ENCODE assay signal across 1 cellular context in genomic region chr6:147251072-147251471, GRCh38.
TF ChIP-seq lines count a peak whose summit lies in the region.

No MANE protein-coding gene starts in this region.

TF ChIP-seq in K562, 482 proteins besides CTCF, POLR2A, EP300 and RAD21:
- TF ChIP-seq ZBTB11 (CRISPR knock-in tag; IDR thresholded peaks at IDR 0.05) (no peak), E2F6 (IDR thresholded peaks at IDR 0.05; ENCODE audit: borderline replicate concordance in 1 of 2, extremely low read depth in 1 of 2, insufficient read depth in 1 of 2, insufficient read length in 1 of 2, low read depth in 1 of 2, low read length in 1 of 2, poor library complexity in 1 of 2, severe bottlenecking in 1 of 2) (peak in 1 of 2 experiments; percentile 25), CBX3 (IDR thresholded peaks at IDR 0.05; ENCODE audit: borderline replicate concordance in 1 of 2, low read length in 2 of 2) (peak in 1 of 2 experiments; percentile 43; a peak in 1 of 3 replicates), MYNN (IDR thresholded peaks at IDR 0.05) (peak; percentile 7; the same call in 1 of the 2 replicates), MYNN (CRISPR knock-in tag; IDR thresholded peaks at IDR 0.05) (no peak), ZNF75A (CRISPR knock-in tag; IDR thresholded peaks at IDR 0.05) (peak; percentile 90), CHAMP1 (IDR thresholded peaks at IDR 0.05) (peak; percentile 39; the same call in 1 of the 2 replicates)
